In the genomic region with DNA sequence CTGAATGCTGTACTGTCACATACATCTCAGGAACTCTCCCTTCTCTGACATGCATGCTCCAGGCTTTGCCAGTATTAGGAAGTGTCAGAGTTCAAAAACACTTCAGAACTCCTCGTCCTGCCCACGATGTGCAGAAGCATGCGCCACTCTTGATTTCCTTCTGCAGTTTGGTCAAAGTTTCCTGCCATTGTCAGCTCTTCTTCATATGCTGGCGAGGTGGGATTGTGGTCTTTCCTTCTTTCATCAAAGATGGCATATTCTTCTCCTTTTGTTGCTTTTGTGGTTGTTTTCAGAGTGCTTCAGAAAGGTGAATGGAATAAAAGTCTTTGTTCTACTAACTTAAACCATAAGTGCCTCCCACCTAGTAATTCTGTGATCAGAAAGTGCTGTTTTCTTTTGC, we compare ENCODE assay signal across 21 cellular contexts. TPM values are rescaled to one million over a fixed set of nuclear protein-coding genes. Genes with fewer than 3 reads are reported as not detected.
DNase-seq lines count a peak whose midpoint lies in the region; ATAC-seq, FAIRE-seq and TF ChIP-seq lines count a peak whose summit lies in the region.
"Had no signal": no experiment of that assay in that cellular context is flagged by ENCODE, and none has a peak within 500 bp of the region (broad histone marks: within the 10 kb centered on the region; RNA-seq: fewer than 3 reads in every experiment).

No MANE protein-coding gene starts in this region.

- H2AFZ ChIP-seq in HepG2 (ENCODE audit: low read length) = no peak overlapping the region

- H4K20me1 ChIP-seq in HepG2 (ENCODE audit: insufficient read depth, low read length) = no peaks in the 10 kb centered on the region

- TF ChIP-seq EP300 in HepG2 (IDR thresholded peaks at IDR 0.05; ENCODE audit: low read depth in 2 of 2, low read length in 2 of 2) = no peak
- no peak for TF ChIP-seq EP300 in HepG2 (CRISPR knock-in tag; IDR thresholded peaks at IDR 0.05; ENCODE audit: borderline replicate concordance)

- no peak overlapping the region for H3K27ac Mint-ChIP-seq in WTC11
- H3K27ac Mint-ChIP-seq: B cell; CD4-positive, alpha-beta T cell had no signal

- no peak overlapping the region for H3K4me2 ChIP-seq in HepG2 (ENCODE audit: low read depth, low read length)

- H3K4me3 ChIP-seq in HepG2 (replicated peaks in 1 of 3; ENCODE audit: insufficient read depth in 1 of 3, low read depth in 2 of 3, low read length in 3 of 3) (no peak overlapping the region), right lobe of liver (no peak overlapping the region), kidney (ENCODE audit: low read length in 2 of 2) (no peak overlapping the region)
- H3K4me3 ChIP-seq: HAP-1, K562 had no signal

- H3K79me2 ChIP-seq in HepG2 (ENCODE audit: insufficient read depth, low read length) = no peaks in the 10 kb centered on the region

- H3K9me3 ChIP-seq in HepG2 (ENCODE audit: low read length) = peaks cover 18% of the 10 kb centered on the region
- H3K9me3 ChIP-seq in right lobe of liver = no peaks in the 10 kb centered on the region
- H3K9me3 ChIP-seq in kidney (ENCODE audit: control insufficient read depth in 1 of 2, low read length in 2 of 2) = no peaks in the 10 kb centered on the region
- H3K9me3 ChIP-seq: HAP-1 had no signal

- intact Hi-C loops in HepG2 (cut with micrococcal nuclease; ENCODE audit: unreplicated experiment) = no loop called here
- intact Hi-C loops in right lobe of liver (cut with DNase I) = no loop called here
- intact Hi-C loops in kidney (cut with DNase I) = no loop called here

- peaks cover 14% of the 10 kb centered on the region for H3K4me1 Mint-ChIP-seq in WTC11
- H3K4me1 Mint-ChIP-seq: B cell had no signal

- no peak overlapping the region for H3K4me3 Mint-ChIP-seq in WTC11
- H3K4me3 Mint-ChIP-seq: B cell; CD4-positive, alpha-beta T cell had no signal

- POLR2A ChIA-PET in HepG2 (lab: Yijun Ruan, JAX) = interaction anchor here (1.6 to 1.8 kb wide), 2 partner anchors 36 to 79 kb away, joined by 4 to 6 read pairs; partner anchors contain the start of gene OCSTAMP
- POLR2A ChIA-PET in WTC11 (lab: Charles Lee) = no interaction called here

- peak overlapping the region; percentile 59 for H3K27ac ChIP-seq in HepG2 (ENCODE audit: extremely low read length, insufficient read depth, low read length)
- H3K27ac ChIP-seq in right lobe of liver = no peak overlapping the region
- H3K27ac ChIP-seq in kidney (ENCODE audit: low read depth in 2 of 2, low read length in 2 of 2) = peak overlapping the region; percentile 68 to 86

- H3K4me1 ChIP-seq in HepG2 (ENCODE audit: insufficient read depth, low read length) (peaks cover 78% of the 10 kb centered on the region), right lobe of liver (peaks cover 0 to 11% (median 0%) of the 10 kb centered on the region in 4 donors), kidney (ENCODE audit: control insufficient read depth in 1 of 2, insufficient read depth in 1 of 2, low read depth in 1 of 2, low read length in 2 of 2) (peaks cover 8 to 43% of the 10 kb centered on the region in 2 donors)
- H3K4me1 ChIP-seq: HAP-1 had no signal

- TF ChIP-seq CTCF in HepG2 (CRISPR knock-in tag; IDR thresholded peaks at IDR 0.05) = no peak
- no peak for TF ChIP-seq CTCF in right lobe of liver (IDR thresholded peaks at IDR 0.05)
- no peak for TF ChIP-seq CTCF in WTC11 (IDR thresholded peaks at IDR 0.05)
- TF ChIP-seq CTCF in kidney (IDR thresholded peaks at IDR 0.05; ENCODE audit: borderline replicate concordance, extremely low read depth, insufficient read depth) = no peak

- 98% methylated on average over 4 of the region's 4 CpGs for WGBS in HepG2 (ENCODE audit: low lambda C conversion rate)
- WGBS in right lobe of liver (ENCODE audit: insufficient coverage, low coverage, low lambda C conversion rate, missing lambda C conversion rate) = 55% methylated on average over 4 of the region's 4 CpGs

- no TSS peak for BruUV-seq in HepG2 (replicated peaks; lab: Mats Ljungman, UMichigan)

- H3K9me3 Mint-ChIP-seq in WTC11 = peaks cover 16% of the 10 kb centered on the region

- DNase-seq in HepG2 (ENCODE audit: low spot score) = no peak
- DNase-seq in right lobe of liver = no peak
- no peak for DNase-seq in WTC11 (ENCODE audit: low spot score)
- DNase-seq in kidney = no peak
- DNase-seq in glomerular visceral epithelial cell (ENCODE audit: extremely low spot score) = no peak
- no peak for DNase-seq in DMS153 (lab: John Stamatoyannopoulos, UW)
- DNase-seq: 8988T; C1 segment of cervical spinal cord; Caco-2; CD4-positive, alpha-beta T cell; DMS79; GDM1; IMR-90 had no signal

- TF ChIP-seq RAD21 in HepG2 (CRISPR knock-in tag; IDR thresholded peaks at IDR 0.05) = no peak

- no peak for FAIRE-seq in HepG2 (lab: Jason Lieb, UNC)
- no peak for FAIRE-seq in kidney (lab: Jason Lieb, UNC)
- FAIRE-seq: D721Med, GM19239, K562 had no signal

- H3K27me3 Mint-ChIP-seq in WTC11 (ENCODE audit: low read depth) = no peaks in the 10 kb centered on the region; the same call in 1 of the 2 replicates

- no peaks in the 10 kb centered on the region for H3K27me3 ChIP-seq in HepG2 (ENCODE audit: control insufficient read depth in 1 of 2, insufficient read depth in 2 of 2, low read length in 2 of 2)
- no peaks in the 10 kb centered on the region for H3K27me3 ChIP-seq in right lobe of liver

- H3K36me3 ChIP-seq in HepG2 (replicated peaks in 1 of 2; ENCODE audit: control insufficient read depth in 1 of 2, insufficient read depth in 2 of 2, low read length in 2 of 2) (peaks cover 12 to 16% of the 10 kb centered on the region in 2 experiments), right lobe of liver (no peaks in the 10 kb centered on the region), kidney (ENCODE audit: control insufficient read depth in 1 of 2, insufficient read depth in 2 of 2, low read length in 2 of 2) (peaks cover 3 to 6% of the 10 kb centered on the region in 2 donors)
- H3K36me3 ChIP-seq: HAP-1 had no signal

- CTCF ChIA-PET in HepG2 (lab: Yijun Ruan, JAX; ENCODE audit: low intra/inter-chr PET ratio, low total read pairs) = no interaction called here
- CTCF ChIA-PET in WTC11 (lab: Charles Lee) = no interaction called here

- H3K36me3 Mint-ChIP-seq in WTC11 = peaks cover 12% of the 10 kb centered on the region

- in situ Hi-C loops in HepG2 (cut with HindIII; ENCODE audit: extremely low pct_ligation_motif_present, low pct_unique_long_range_greater_than_20kb) = no loop called here

- TF ChIP-seq POLR2A in HepG2 (IDR thresholded peaks at IDR 0.05; ENCODE audit: insufficient read depth in 1 of 2, low read depth in 2 of 2, low read length in 2 of 2) = no peak
- TF ChIP-seq POLR2A in right lobe of liver (IDR thresholded peaks at IDR 0.05) = no peak

- ATAC-seq in HepG2 (no peak), right lobe of liver (no peak), WTC11 (no peak), GM19035 (IDR thresholded peaks at IDR 0.05; ENCODE audit: unreplicated experiment) (no peak)
- ATAC-seq: K562 had no signal

- H3K9ac ChIP-seq in HepG2 (ENCODE audit: insufficient read depth, low read depth, low read length) = no peak overlapping the region
- H3K9ac ChIP-seq in kidney (ENCODE audit: low read length in 2 of 2) = no peak overlapping the region

RNA-seq across cellular contexts. Expression of gene SLC13A3, which starts 20.9 kb away (rescaled TPM):
- total RNA-seq in HepG2 (2016; rRNA removed; fragmentation: Illumina TruSeq; extraction: Trizol) (27.9 and 66.5 TPM in 2 replicates), right lobe of liver (10 to 100 TPM in 3 of 6 experiments, 1 to 10 TPM in 3; 3.7 to 14.6 (median 9.3) TPM), WTC11 (2021) (10.6 to 13.5 TPM (median 11.9 TPM) in 3 replicates), kidney (31.5 TPM)
- total RNA-seq in HepG2 (2016; cell fraction: cytosol; rRNA removed; fragmentation: Illumina TruSeq; extraction: Trizol; ENCODE audit: low read depth) = 23.8 and 30.4 TPM in 2 replicates
- 29.2 and 65.4 TPM in 2 replicates for total RNA-seq in HepG2 (2016; cell fraction: insoluble cytoplasmic fraction; rRNA removed; fragmentation: Illumina TruSeq; extraction: Trizol)
- total RNA-seq in HepG2 (2016; cell fraction: membrane; rRNA removed; fragmentation: Illumina TruSeq; extraction: Trizol) = 25.6 and 35.7 TPM in 2 replicates
- total RNA-seq in HepG2 (2016; cell fraction: nucleus; rRNA removed; fragmentation: Illumina TruSeq; extraction: Trizol) = 59.9 and 65.1 TPM in 2 replicates
- polyA plus RNA-seq in HepG2 (2011; rRNA removed) (63.3 and 76.0 TPM in 2 replicates), kidney (ENCODE audit: insufficient read depth, low read depth, low replicate concordance) (241 TPM)
- polyA plus RNA-seq in HepG2 (2011; cell fraction: cytosol; rRNA removed) = 40.8 and 74.9 TPM in 2 replicates
- polyA plus RNA-seq in HepG2 (2011; cell fraction: nucleus; rRNA removed) = 88.1 and 138 TPM in 2 replicates
- polyA plus RNA-seq in HepG2 (2012) = 42.2 and 59.1 TPM in 2 replicates
- 25.1 and 35.1 TPM in 2 replicates for polyA plus RNA-seq in HepG2 (2016; cell fraction: cytosol; fragmentation: Illumina TruSeq; extraction: Trizol; ENCODE audit: low read depth)
- 30.5 and 31.8 TPM in 2 replicates for polyA plus RNA-seq in HepG2 (2016; cell fraction: insoluble cytoplasmic fraction; fragmentation: Illumina TruSeq; extraction: Trizol; ENCODE audit: low read depth)
- 24.6 and 30.2 TPM in 2 replicates for polyA plus RNA-seq in HepG2 (2016; cell fraction: membrane; fragmentation: Illumina TruSeq; extraction: Trizol; ENCODE audit: low read depth)
- 99.0 and 99.2 TPM in 2 replicates for polyA plus RNA-seq in HepG2 (2016; cell fraction: nucleus; fragmentation: Illumina TruSeq; extraction: Trizol; ENCODE audit: insufficient read depth, low read depth)
- 0.42 and 193 TPM in 2 replicates for polyA minus RNA-seq in HepG2 (2011; rRNA and poly(A)+ RNA removed; ENCODE audit: low replicate concordance)
- 32.3 and 43.5 TPM in 2 replicates for polyA minus RNA-seq in HepG2 (2011; cell fraction: cytosol; rRNA and poly(A)+ RNA removed)
- 50.4 and 63.9 TPM in 2 replicates for polyA minus RNA-seq in HepG2 (2011; cell fraction: nucleus; rRNA and poly(A)+ RNA removed)
- total RNA-seq: H4, HT-29 had no signal

RNA-seq across cellular contexts. Expression of gene TP53RK, which starts 58.9 kb away (rescaled TPM):
- total RNA-seq in HepG2 (2016; rRNA removed; fragmentation: Illumina TruSeq; extraction: Trizol) = 25.5 and 31.0 TPM in 2 replicates
- 5.6 and 7.0 TPM in 2 replicates for total RNA-seq in HepG2 (2016; cell fraction: cytosol; rRNA removed; fragmentation: Illumina TruSeq; extraction: Trizol; ENCODE audit: low read depth)
- total RNA-seq in HepG2 (2016; cell fraction: insoluble cytoplasmic fraction; rRNA removed; fragmentation: Illumina TruSeq; extraction: Trizol) = 26.0 and 33.1 TPM in 2 replicates
- 12.6 and 14.4 TPM in 2 replicates for total RNA-seq in HepG2 (2016; cell fraction: membrane; rRNA removed; fragmentation: Illumina TruSeq; extraction: Trizol)
- total RNA-seq in HepG2 (2016; cell fraction: nucleus; rRNA removed; fragmentation: Illumina TruSeq; extraction: Trizol) = 15.4 and 17.9 TPM in 2 replicates
- polyA plus RNA-seq in HepG2 (2011; rRNA removed) = 11.3 and 12.9 TPM in 2 replicates
- polyA plus RNA-seq in HepG2 (2011; cell fraction: cytosol; rRNA removed) = 9.0 and 10.2 TPM in 2 replicates
- 4.4 and 5.3 TPM in 2 replicates for polyA plus RNA-seq in HepG2 (2011; cell fraction: nucleus; rRNA removed)
- 10.7 and 12.3 TPM in 2 replicates for polyA plus RNA-seq in HepG2 (2012)
- polyA plus RNA-seq in HepG2 (2016; cell fraction: cytosol; fragmentation: Illumina TruSeq; extraction: Trizol; ENCODE audit: low read depth) = 3.9 and 4.7 TPM in 2 replicates
- polyA plus RNA-seq in HepG2 (2016; cell fraction: insoluble cytoplasmic fraction; fragmentation: Illumina TruSeq; extraction: Trizol; ENCODE audit: low read depth) = 28.1 and 30.7 TPM in 2 replicates
- polyA plus RNA-seq in HepG2 (2016; cell fraction: membrane; fragmentation: Illumina TruSeq; extraction: Trizol; ENCODE audit: low read depth) = 7.3 and 9.0 TPM in 2 replicates
- polyA plus RNA-seq in HepG2 (2016; cell fraction: nucleus; fragmentation: Illumina TruSeq; extraction: Trizol; ENCODE audit: insufficient read depth, low read depth) = 18.2 and 18.6 TPM in 2 replicates
- polyA minus RNA-seq in HepG2 (2011; rRNA and poly(A)+ RNA removed; ENCODE audit: low replicate concordance) = 9.2 and 11.2 TPM in 2 replicates
- polyA minus RNA-seq in HepG2 (2011; cell fraction: cytosol; rRNA and poly(A)+ RNA removed) = 10.6 and 11.6 TPM in 2 replicates
- polyA minus RNA-seq in HepG2 (2011; cell fraction: nucleus; rRNA and poly(A)+ RNA removed) = 12.6 and 13.1 TPM in 2 replicates
- 1 to 10 TPM; 3.1 to 10.0 (median 5.2) TPM for total RNA-seq in right lobe of liver
- total RNA-seq in WTC11 (2021) = 11.9 to 13.4 TPM (median 12.4 TPM) in 3 replicates
- total RNA-seq in kidney = 11.0 TPM
- 9.3 TPM for polyA plus RNA-seq in kidney (ENCODE audit: insufficient read depth, low read depth, low replicate concordance)

Comparison
In these comparisons a context has a peak if more than half of its experiments do, and no peak if none do; other contexts are left out.
1. H3K27ac ChIP-seq: peak in HepG2 (single experiment) and kidney (2 of 2); none in right lobe of liver (0 of 3).
2. Of the 50 proteins assayed by ChIP-seq in both HepG2 and WTC11: peak only in HepG2: none; only in WTC11: none; in both: ZNF317; in neither: 49.